ENCODE assay signal across 15 cellular contexts in the genomic region with DNA sequence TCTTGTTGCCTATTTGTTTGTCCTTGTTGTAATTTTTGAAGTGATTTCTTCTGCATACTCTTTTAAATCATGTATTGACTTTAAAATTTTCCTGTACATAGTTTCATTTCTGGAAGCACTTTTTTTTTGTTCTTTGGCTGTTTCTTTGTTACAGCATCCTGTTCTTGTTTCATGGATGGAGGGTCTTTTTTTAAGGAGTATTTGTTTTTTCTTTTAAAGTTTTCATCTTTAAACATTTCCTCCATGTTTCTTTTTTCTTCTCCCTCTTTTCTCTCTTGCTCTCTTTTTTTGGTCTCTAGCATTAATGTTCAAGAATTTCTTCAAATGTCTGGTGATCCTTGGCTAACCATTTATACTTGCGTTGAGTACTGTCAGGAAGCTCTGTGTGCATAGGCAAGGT. TPM values are rescaled to one million over a fixed set of nuclear protein-coding genes. Genes with fewer than 3 reads are reported as not detected.
DNase-seq lines count a peak whose midpoint lies in the region; ATAC-seq and TF ChIP-seq lines count a peak whose summit lies in the region.
"Had no signal": no experiment of that assay in that cellular context is flagged by ENCODE, and none has a peak within 500 bp of the region (broad histone marks: within the 10 kb centered on the region; RNA-seq: fewer than 3 reads in every experiment).

No MANE protein-coding gene starts in this region.

- DNase-seq in SK-N-SH (no peak), GM23338 (ENCODE audit: low spot score) (no peak), endodermal cell (no peak), hypothalamus (lab: John Stamatoyannopoulos, UW) (no peak)
- DNase-seq in stimulated activated naive B cell treated with anti-CD40 and anti-IgM and Interleukin-4, amounts not matched to agents 10 μg/mL and 1 μg/mL and 100 μg/mL, for 72 hours: no peak
- DNase-seq: ACHN; CD4-positive, CD25-positive, alpha-beta regulatory T cell; DMS 273 treated with DMSO at 0.1 percent for 48 hours; HFFc6 had no signal

- H3K9ac ChIP-seq in SK-N-SH: no peak overlapping the region
- no peak overlapping the region for H3K9ac ChIP-seq in endodermal cell (ENCODE audit: extremely low read depth, low read length, poor library complexity, severe bottlenecking)
- H3K9ac ChIP-seq: BLaER1 treated with 17β-estradiol and CSF1 and Interleukin-3, amounts not matched to agents 10 nM and 100 nM had no signal

- no peak overlapping the region for H3K4me2 ChIP-seq in SK-N-SH
- no peak overlapping the region for H3K4me2 ChIP-seq in GM23338

- H3F3A ChIP-seq in SK-N-SH (replicated peaks; ENCODE audit: insufficient read depth): peaks cover 4% of the 10 kb centered on the region
- H3F3A ChIP-seq in GM23338 (replicated peaks; ENCODE audit: low read depth): no peaks in the 10 kb centered on the region

- H3K27me3 ChIP-seq in SK-N-SH (ENCODE audit: insufficient read depth): no peaks in the 10 kb centered on the region
- no peaks in the 10 kb centered on the region for H3K27me3 ChIP-seq in GM23338 (ENCODE audit: insufficient read depth)
- H3K27me3 ChIP-seq in endodermal cell (ENCODE audit: control insufficient read depth, insufficient read depth, low read length, poor library complexity, severe bottlenecking): no peaks in the 10 kb centered on the region
- H3K27me3 ChIP-seq: BLaER1 treated with 17β-estradiol and CSF1 and Interleukin-3, amounts not matched to agents 10 nM and 100 nM had no signal

- ATAC-seq in SK-N-SH treated with all-trans-retinoic acid at 6 μM for 48 hours (no peak), GM23338 (no peak), HG03095 (IDR thresholded peaks at IDR 0.05; ENCODE audit: unreplicated experiment) (no peak)
- no peak for ATAC-seq in stimulated activated naive B cell treated with anti-CD40 and anti-IgM and Interleukin-4, amounts not matched to agents 10 μg/mL and 1 μg/mL and 100 μg/mL, for 72 hours (replicated peaks)

- WGBS in SK-N-SH (ENCODE audit: low lambda C conversion rate): 100% methylated on average over 1 of the region's 1 CpG
- WGBS in endodermal cell (ENCODE audit: insufficient coverage in 1 of 2, insufficient read length in 1 of 2), 2 experiments: 95 to 100% methylated on average over 1 of the region's 1 CpG

- H2AFZ ChIP-seq in SK-N-SH (ENCODE audit: low read depth) (no peak overlapping the region), GM23338 (no peak overlapping the region)

- H3K4me1 Mint-ChIP-seq in GM23338 (peaks cover 18% of the 10 kb centered on the region; the same call in 2 of the 3 replicates), endodermal cell (peaks cover 14% of the 10 kb centered on the region)
- H3K4me1 Mint-ChIP-seq in stimulated activated naive B cell treated with anti-CD40 and anti-IgM and Interleukin-4, amounts not matched to agents 10 μg/mL and 1 μg/mL and 100 μg/mL, for 72 hours: peaks cover 13 to 49% of the 10 kb centered on the region in 2 donors

- H3K36me3 ChIP-seq in SK-N-SH (replicated peaks in 1 of 2; ENCODE audit: control insufficient read depth in 1 of 2, insufficient read depth in 2 of 2, low read length in 1 of 2): peaks cover 29 to 49% of the 10 kb centered on the region in 2 experiments
- no peaks in the 10 kb centered on the region for H3K36me3 ChIP-seq in GM23338 (ENCODE audit: insufficient read depth)
- peaks cover 24% of the 10 kb centered on the region for H3K36me3 ChIP-seq in endodermal cell (ENCODE audit: control insufficient read depth, insufficient read depth, low read length)

- POLR2A ChIA-PET in SK-N-SH (lab: Yijun Ruan, JAX): no interaction called here

- H4K20me1 ChIP-seq in SK-N-SH (ENCODE audit: insufficient read depth): no peaks in the 10 kb centered on the region
- peaks cover 10% of the 10 kb centered on the region; the same call in 1 of the 2 replicates for H4K20me1 ChIP-seq in GM23338 (replicated peaks; ENCODE audit: insufficient read depth)

- H3K9me3 Mint-ChIP-seq in GM23338 (peaks cover 2% of the 10 kb centered on the region; the same call in 1 of the 3 replicates), endodermal cell (peaks cover 20% of the 10 kb centered on the region)
- peaks cover 5 to 9% of the 10 kb centered on the region in 2 donors for H3K9me3 Mint-ChIP-seq in stimulated activated naive B cell treated with anti-CD40 and anti-IgM and Interleukin-4, amounts not matched to agents 10 μg/mL and 1 μg/mL and 100 μg/mL, for 72 hours

- H3K27ac ChIP-seq in SK-N-SH (ENCODE audit: low read depth in 2 of 2, low read length in 1 of 2) (no peak overlapping the region), GM23338 (ENCODE audit: low read depth) (no peak overlapping the region), endodermal cell (ENCODE audit: low read depth, low read length) (no peak overlapping the region)
- H3K27ac ChIP-seq: 22Rv1; BLaER1 treated with 17β-estradiol and CSF1 and Interleukin-3, amounts not matched to agents 10 nM and 100 nM; HL-60 had no signal

- no peak overlapping the region for H3K4me3 Mint-ChIP-seq in GM23338
- peak overlapping the region; percentile 5 for H3K4me3 Mint-ChIP-seq in endodermal cell
- H3K4me3 Mint-ChIP-seq in stimulated activated naive B cell treated with anti-CD40 and anti-IgM and Interleukin-4, amounts not matched to agents 10 μg/mL and 1 μg/mL and 100 μg/mL, for 72 hours: no peak overlapping the region
- H3K4me3 Mint-ChIP-seq: HFFc6 had no signal

- H3K36me3 Mint-ChIP-seq in GM23338 (ENCODE audit: low read depth): peaks cover 20% of the 10 kb centered on the region
- peaks cover 27% of the 10 kb centered on the region for H3K36me3 Mint-ChIP-seq in endodermal cell (ENCODE audit: low read depth)
- peaks cover 44 to 61% of the 10 kb centered on the region in 2 donors for H3K36me3 Mint-ChIP-seq in stimulated activated naive B cell treated with anti-CD40 and anti-IgM and Interleukin-4, amounts not matched to agents 10 μg/mL and 1 μg/mL and 100 μg/mL, for 72 hours

- TF ChIP-seq EP300 in SK-N-SH (IDR thresholded peaks at IDR 0.05; ENCODE audit: borderline replicate concordance in 1 of 2, low read depth in 1 of 2, low read length in 1 of 2): no peak

- H3K27ac Mint-ChIP-seq in GM23338: peak overlapping the region; percentile 22; the same call in 1 of the 2 replicates
- H3K27ac Mint-ChIP-seq in endodermal cell: peak overlapping the region; percentile 68
- peak overlapping the region; percentile 11 for H3K27ac Mint-ChIP-seq in stimulated activated naive B cell treated with anti-CD40 and anti-IgM and Interleukin-4, amounts not matched to agents 10 μg/mL and 1 μg/mL and 100 μg/mL, for 72 hours
- H3K27ac Mint-ChIP-seq: HFFc6 had no signal

- no peaks in the 10 kb centered on the region for H3K27me3 Mint-ChIP-seq in GM23338 (ENCODE audit: insufficient read depth, low read depth, poor library complexity)
- H3K27me3 Mint-ChIP-seq in endodermal cell (ENCODE audit: insufficient read depth): no peaks in the 10 kb centered on the region
- H3K27me3 Mint-ChIP-seq in stimulated activated naive B cell treated with anti-CD40 and anti-IgM and Interleukin-4, amounts not matched to agents 10 μg/mL and 1 μg/mL and 100 μg/mL, for 72 hours: no peaks in the 10 kb centered on the region
- H3K27me3 Mint-ChIP-seq: CD4-positive, CD25-positive, alpha-beta regulatory T cell had no signal

- TF ChIP-seq RAD21 in SK-N-SH (IDR thresholded peaks at IDR 0.05; ENCODE audit: low read length): no peak

- TF ChIP-seq CTCF in SK-N-SH (IDR thresholded peaks at IDR 0.05) (no peak), GM23338 (conservative IDR thresholded peaks at IDR 0.05; ENCODE audit: low read depth in 2 of 2) (no peak), endodermal cell (conservative IDR thresholded peaks at IDR 0.05) (no peak)

- H3K4me3 ChIP-seq in SK-N-SH (ENCODE audit: low read depth in 2 of 2, low read length in 1 of 2): no peak overlapping the region
- no peak overlapping the region for H3K4me3 ChIP-seq in GM23338
- H3K4me3 ChIP-seq in endodermal cell (ENCODE audit: low read length): peak overlapping the region; percentile 31
- H3K4me3 ChIP-seq: BLaER1 treated with 17β-estradiol and CSF1 and Interleukin-3, amounts not matched to agents 10 nM and 100 nM; HAP-1 had no signal

- H3K79me2 ChIP-seq in SK-N-SH (ENCODE audit: insufficient read depth): peaks cover 78% of the 10 kb centered on the region
- peaks cover 82% of the 10 kb centered on the region for H3K79me2 ChIP-seq in GM23338 (replicated peaks; ENCODE audit: insufficient read depth)

- peaks cover 10% of the 10 kb centered on the region; the same call in 1 of the 2 replicates for H3K9me3 ChIP-seq in SK-N-SH
- peaks cover 21% of the 10 kb centered on the region for H3K9me3 ChIP-seq in endodermal cell (ENCODE audit: control insufficient read depth, low read length)

- H3K9me2 ChIP-seq in SK-N-SH: no peaks in the 10 kb centered on the region
- H3K9me2 ChIP-seq in GM23338 (ENCODE audit: insufficient read depth): no peaks in the 10 kb centered on the region

- peaks cover 0 to 3% of the 10 kb centered on the region in 2 experiments; a peak in 2 of 4 replicates for H3K4me1 ChIP-seq in SK-N-SH (ENCODE audit: control insufficient read depth in 1 of 2, insufficient read depth in 2 of 2, low read depth in 1 of 2, low read length in 1 of 2)
- 0 out of 2 replicates have a peak, but pooled peaks cover 10% of the 10 kb centered on the region for H3K4me1 ChIP-seq in GM23338 (ENCODE audit: insufficient read depth)
- H3K4me1 ChIP-seq in endodermal cell (ENCODE audit: control insufficient read depth, insufficient read depth, low read length): no peaks in the 10 kb centered on the region

- CTCF ChIA-PET in SK-N-SH (lab: Yijun Ruan, JAX): interaction anchor here (0.6 to 1.1 kb wide), 4 partner anchors 10 to 35 kb away, joined by 3 to 6 read pairs (median 3); no protein-coding TSS in a partner anchor

TF ChIP-seq in SK-N-SH treated with all-trans-retinoic acid at 6 μM for 48 hours, 23 proteins besides CTCF, POLR2A, EP300 and RAD21:
- no peak for TF ChIP-seq SNAI2 (CRISPR knock-in tag; IDR thresholded peaks at IDR 0.05)
- TF ChIP-seq ZFP30 (CRISPR knock-in tag; IDR thresholded peaks at IDR 0.05): peak; percentile 64; the same call in 1 of the 2 replicates

TF ChIP-seq in SK-N-SH, 30 proteins besides CTCF, POLR2A, EP300 and RAD21:
- no peak for TF ChIP-seq SIN3A (IDR thresholded peaks at IDR 0.05; ENCODE audit: borderline replicate concordance, low read depth, low read length)

TF ChIP-seq in GM23338, 12 proteins besides CTCF, POLR2A, EP300 and RAD21 (continues in another document):
- TF ChIP-seq JUNB (IDR thresholded peaks at IDR 0.05; ENCODE audit: unreplicated experiment) (no peak), EZH2 (IDR thresholded peaks at IDR 0.05; ENCODE audit: low read depth, unreplicated experiment) (no peak), ZNF114 (CRISPR knock-in tag; IDR thresholded peaks at IDR 0.05) (no peak), CREB1 (CRISPR knock-in tag; IDR thresholded peaks at IDR 0.05; ENCODE audit: low read depth) (no peak), STAT1 (IDR thresholded peaks at IDR 0.05; ENCODE audit: unreplicated experiment) (no peak), ZNF331 (CRISPR knock-in tag; IDR thresholded peaks at IDR 0.05; ENCODE audit: low read depth) (no peak)

RNA-seq across cellular contexts. Expression of gene URI1, which starts 58.8 kb away (rescaled TPM):
- polyA plus RNA-seq in SK-N-SH (2012; rRNA removed) (32.4 and 36.9 TPM in 2 replicates), GM23338 (2016; fragmentation: Nextera tagmentation; extraction: Ambion mirVana) (27.6 and 28.3 TPM in 2 replicates)
- polyA plus RNA-seq in SK-N-SH (2012; cell fraction: cytosol; rRNA removed): 45.9 and 65.9 TPM in 2 replicates
- 15.7 and 35.5 TPM in 2 replicates for polyA plus RNA-seq in SK-N-SH (2012; cell fraction: nucleus; rRNA removed)
- total RNA-seq in GM23338 (2014; rRNA removed; shearing (Covaris generic)): 52.6 and 68.4 TPM in 2 replicates
- total RNA-seq in endodermal cell: 10 to 100 TPM; 49.6 to 59.7 TPM
- polyA plus RNA-seq in endodermal cell (2013, experiment 1 of 2): 65.3 TPM
- 59.5 TPM for polyA plus RNA-seq in endodermal cell (2013, experiment 2 of 2)

Comparison
In these comparisons a context has a peak if more than half of its experiments do, and no peak if none do; other contexts are left out.
1. H3K27ac Mint-ChIP-seq: peak in every context shown above with its lines; median percentile 68 in endodermal cell; 22 in GM23338; 11 in stimulated activated naive B cell treated with anti-CD40 and anti-IgM and Interleukin-4, amounts not matched to agents 10 μg/mL and 1 μg/mL and 100 μg/mL, for 72 hours.